In the genomic region with DNA sequence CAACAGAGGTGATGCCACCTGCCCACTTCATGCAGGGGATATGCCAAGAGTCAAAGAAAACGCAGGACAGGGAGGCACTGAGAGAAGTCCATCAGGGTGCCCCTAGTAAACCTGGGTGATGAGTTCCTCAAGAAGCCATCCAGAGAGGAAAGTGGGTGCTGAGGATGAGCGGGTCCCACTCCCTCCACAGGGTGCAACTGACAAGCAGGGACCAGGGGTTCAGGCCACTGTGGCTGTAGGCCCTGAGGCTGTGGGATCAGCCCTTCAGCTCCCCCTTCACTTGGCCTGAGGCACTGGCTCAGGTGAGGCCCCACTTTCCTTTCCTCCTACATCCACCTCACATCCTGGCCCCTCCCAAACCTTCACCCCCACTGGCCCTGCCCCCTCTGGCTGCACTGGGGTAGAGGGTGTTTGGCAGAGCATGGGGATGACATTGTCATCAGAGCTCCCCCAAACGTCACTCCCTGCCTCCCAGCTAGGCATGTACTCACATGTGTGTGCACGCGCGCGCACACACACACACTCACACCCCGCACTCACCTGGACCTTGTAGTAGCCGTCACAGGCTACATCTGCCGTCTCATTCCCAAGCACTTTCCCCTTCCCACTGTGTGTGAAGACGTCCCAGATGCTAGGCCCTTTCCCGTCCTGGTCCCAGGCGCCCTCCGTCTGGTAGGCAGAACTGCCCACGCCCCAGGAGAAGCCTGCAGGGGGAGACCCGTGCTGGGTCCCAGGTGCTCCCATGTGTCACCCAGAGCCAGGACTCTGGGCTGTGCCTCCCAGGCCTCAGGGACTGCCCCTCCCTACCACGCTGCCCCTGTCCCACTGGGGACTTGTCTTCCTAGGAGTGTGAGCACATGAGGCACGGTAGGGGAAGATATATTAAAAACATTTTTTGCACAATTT, we compare ENCODE assay signal across 38 cellular contexts. TPM values are rescaled to one million over a fixed set of nuclear protein-coding genes. Genes with fewer than 3 reads are reported as not detected.
A peak's percentile ranks its signal among the peaks of the same experiment; 100 is the strongest.
DNase-seq lines count a peak whose midpoint lies in the region; ATAC-seq, FAIRE-seq and TF ChIP-seq lines count a peak whose summit lies in the region.
"Had no signal": no experiment of that assay in that cellular context is flagged by ENCODE, and none has a peak within 500 bp of the region (broad histone marks: within the 10 kb centered on the region; RNA-seq: fewer than 3 reads in every experiment).

No MANE protein-coding gene starts in this region.

- no peak for TF ChIP-seq EP300 in HepG2 (IDR thresholded peaks at IDR 0.05; ENCODE audit: low read depth in 2 of 2, low read length in 2 of 2)
- TF ChIP-seq EP300 in HepG2 (CRISPR knock-in tag; IDR thresholded peaks at IDR 0.05; ENCODE audit: borderline replicate concordance): no peak

- H3F3A ChIP-seq in GM23338 (replicated peaks; ENCODE audit: low read depth): 0 out of 2 replicates have a peak, but pooled peaks cover 6% of the 10 kb centered on the region

- no peak for TF ChIP-seq POLR2A in HepG2 (IDR thresholded peaks at IDR 0.05; ENCODE audit: insufficient read depth in 1 of 2, low read depth in 2 of 2, low read length in 2 of 2)

- POLR2A ChIA-PET in WTC11 (lab: Charles Lee) (no interaction called here), HepG2 (lab: Yijun Ruan, JAX) (no interaction called here)

- no peaks in the 10 kb centered on the region for H3K9me3 Mint-ChIP-seq in GM23338
- no peaks in the 10 kb centered on the region for H3K9me3 Mint-ChIP-seq in WTC11
- H3K9me3 Mint-ChIP-seq: CD4-positive, alpha-beta T cell; mesothelial cell of epicardium; stimulated activated naive B cell treated with anti-CD40 and anti-IgM and Interleukin-4, amounts not matched to agents 10 μg/mL and 1 μg/mL and 100 μg/mL, for 72 hours had no signal

- DNase-seq in GM23338 (ENCODE audit: low spot score) (peak; percentile 61), WTC11 (ENCODE audit: low spot score) (peak; percentile 29), HepG2 (ENCODE audit: low spot score) (no peak), sciatic nerve (ENCODE audit: low spot score) (peak; percentile 38), HT-29 (ENCODE audit: low spot score) (no peak)
- DNase-seq: activated CD4-positive, alpha-beta T cell treated with anti-CD3 and anti-CD28 coated beads for 4 hours; activated CD8-positive, alpha-beta T cell treated with anti-CD3 and anti-CD28 coated beads, Interleukin-2, amount 10 ng/mL, durations not matched to agents 7 days and 5 days; activated gamma-delta T cell; activated T-cell treated with anti-CD3 and anti-CD28 coated beads, Interleukin-2, amount 50 U/mL, for 1 hour; AML-193; CD4-positive, alpha-beta T cell; colonic mucosa; DND-41; effector CD8-positive, alpha-beta T cell; islet precursor cell; left ventricle myocardium inferior; MV-4-11; NCI-H1694; NCI-H446; NCI-H748 treated with DMSO at 0.1 percent for 48 hours; SHP77 treated with DMSO at 0.1 percent for 48 hours; stimulated activated naive B cell treated with anti-CD40 and anti-IgM and Interleukin-4, amounts not matched to agents 10 μg/mL and 1 μg/mL and 100 μg/mL, for 72 hours; substantia nigra; T-helper 9 cell had no signal

- H3K36me3 Mint-ChIP-seq in GM23338 (ENCODE audit: low read depth): peaks cover 5% of the 10 kb centered on the region; the same call in 1 of the 3 replicates
- H3K36me3 Mint-ChIP-seq in WTC11: no peaks in the 10 kb centered on the region
- H3K36me3 Mint-ChIP-seq: mesothelial cell of epicardium had no signal

- ATAC-seq in GM23338: peak; percentile 20
- peak; percentile 30 for ATAC-seq in WTC11
- peak; percentile 30 for ATAC-seq in HepG2
- no peak for ATAC-seq in sciatic nerve
- no peak for ATAC-seq in HG03354 (IDR thresholded peaks at IDR 0.05; ENCODE audit: poor library complexity, severe bottlenecking, unreplicated experiment)
- no peak for ATAC-seq in GM21825 (IDR thresholded peaks at IDR 0.05; ENCODE audit: unreplicated experiment)
- ATAC-seq: activated CD8-positive, alpha-beta T cell treated with anti-CD3 and anti-CD28 coated beads, Interleukin-2, amount 10 ng/mL, durations not matched to agents 7 days and 5 days; stimulated activated naive B cell treated with anti-CD40 and anti-IgM and Interleukin-4, amounts not matched to agents 10 μg/mL and 1 μg/mL and 100 μg/mL, for 72 hours had no signal

- H3K79me2 ChIP-seq in GM23338 (replicated peaks; ENCODE audit: insufficient read depth) (no peaks in the 10 kb centered on the region), HepG2 (ENCODE audit: insufficient read depth, low read length) (no peaks in the 10 kb centered on the region)

- peaks cover 28% of the 10 kb centered on the region for H3K4me1 Mint-ChIP-seq in GM23338
- peaks cover 30% of the 10 kb centered on the region for H3K4me1 Mint-ChIP-seq in WTC11

- H3K27ac Mint-ChIP-seq in GM23338 (peak overlapping the region; percentile 68), WTC11 (peak overlapping the region; percentile 21)
- H3K27ac Mint-ChIP-seq: activated CD8-positive, alpha-beta T cell treated with anti-CD3 and anti-CD28 coated beads, Interleukin-2, amount 10 ng/mL, durations not matched to agents 7 days and 5 days; CD4-positive, alpha-beta T cell; mesothelial cell of epicardium; stimulated activated naive B cell treated with anti-CD40 and anti-IgM and Interleukin-4, amounts not matched to agents 10 μg/mL and 1 μg/mL and 100 μg/mL, for 72 hours had no signal

- H3K4me2 ChIP-seq in GM23338: peak overlapping the region; percentile 66
- no peak overlapping the region for H3K4me2 ChIP-seq in HepG2 (ENCODE audit: low read depth, low read length)

- H3K9ac ChIP-seq in HepG2 (ENCODE audit: insufficient read depth, low read depth, low read length): no peak overlapping the region

- FAIRE-seq in HepG2 (lab: Jason Lieb, UNC): no peak
- FAIRE-seq: D721Med, H54, RCC 7860 had no signal

- H2AFZ ChIP-seq in GM23338: peak overlapping the region; percentile 97; the same call in 1 of the 2 replicates
- H2AFZ ChIP-seq in HepG2 (ENCODE audit: low read length): no peak overlapping the region

- BruUV-seq in HepG2 (replicated peaks; lab: Mats Ljungman, UMichigan): no TSS peak

- intact Hi-C loops in HepG2 (cut with micrococcal nuclease; ENCODE audit: unreplicated experiment): loop anchor here (5.0 kb wide), 1 partner anchor 57 kb away; a partner anchor contains a TSS
- intact Hi-C loops in sciatic nerve (cut with DNase I): no loop called here

- in situ Hi-C loops in HepG2 (cut with HindIII; ENCODE audit: extremely low pct_ligation_motif_present, low pct_unique_long_range_greater_than_20kb): no loop called here

- TF ChIP-seq CTCF in GM23338 (conservative IDR thresholded peaks at IDR 0.05; ENCODE audit: low read depth in 2 of 2) (peak in 1 of 2 experiments; percentile 12; a peak in 1 of 4 replicates), WTC11 (IDR thresholded peaks at IDR 0.05) (no peak), HepG2 (CRISPR knock-in tag; IDR thresholded peaks at IDR 0.05) (no peak)

- H3K36me3 ChIP-seq in GM23338 (ENCODE audit: insufficient read depth) (no peaks in the 10 kb centered on the region), HepG2 (replicated peaks in 1 of 2; ENCODE audit: control insufficient read depth in 1 of 2, insufficient read depth in 2 of 2, low read length in 2 of 2) (no peaks in the 10 kb centered on the region)
- H3K36me3 ChIP-seq: ascending aorta, cardiac muscle cell, colonic mucosa, left ventricle myocardium inferior, neutrophil, prostate gland had no signal

- CTCF ChIA-PET in WTC11 (lab: Charles Lee): interaction anchor here (0.6 to 1.5 kb wide), 4 partner anchors 11 to 288 kb away, joined by 3 to 7 read pairs (median 3); no protein-coding TSS in a partner anchor
- CTCF ChIA-PET in HepG2 (lab: Yijun Ruan, JAX; ENCODE audit: low intra/inter-chr PET ratio, low total read pairs): no interaction called here

- H3K4me3 Mint-ChIP-seq in GM23338: peak overlapping the region; percentile 37; the same call in 1 of the 3 replicates
- no peak overlapping the region; the same call in 1 of the 2 replicates for H3K4me3 Mint-ChIP-seq in WTC11
- H3K4me3 Mint-ChIP-seq: activated CD8-positive, alpha-beta T cell treated with anti-CD3 and anti-CD28 coated beads, Interleukin-2, amount 10 ng/mL, durations not matched to agents 7 days and 5 days; CD4-positive, alpha-beta T cell; mesothelial cell of epicardium; stimulated activated naive B cell treated with anti-CD40 and anti-IgM and Interleukin-4, amounts not matched to agents 10 μg/mL and 1 μg/mL and 100 μg/mL, for 72 hours had no signal

- H3K27me3 Mint-ChIP-seq in GM23338 (ENCODE audit: insufficient read depth, low read depth, poor library complexity) (peaks cover 15% of the 10 kb centered on the region), WTC11 (ENCODE audit: low read depth) (no peaks in the 10 kb centered on the region)
- H3K27me3 Mint-ChIP-seq: CD4-positive, alpha-beta T cell had no signal

- H4K20me1 ChIP-seq in GM23338 (replicated peaks; ENCODE audit: insufficient read depth) (no peaks in the 10 kb centered on the region), HepG2 (ENCODE audit: insufficient read depth, low read length) (no peaks in the 10 kb centered on the region)

- no peaks in the 10 kb centered on the region for H3K9me3 ChIP-seq in HepG2 (ENCODE audit: low read length)
- H3K9me3 ChIP-seq: ascending aorta, colonic mucosa, left ventricle myocardium inferior, neutrophil, prostate gland had no signal

- no peaks in the 10 kb centered on the region for H3K9me2 ChIP-seq in GM23338 (ENCODE audit: insufficient read depth)

- 0 out of 2 replicates have a peak overlapping the region, but pooled peaks have one; percentile 50 for H3K27ac ChIP-seq in GM23338 (ENCODE audit: low read depth)
- H3K27ac ChIP-seq in HepG2 (ENCODE audit: extremely low read length, insufficient read depth, low read length): no peak overlapping the region
- H3K27ac ChIP-seq: ascending aorta, cardiac muscle cell, colonic mucosa, epithelial cell of prostate, left ventricle myocardium inferior, neutrophil, prostate gland, VCaP had no signal

- H3K27me3 ChIP-seq in GM23338 (ENCODE audit: insufficient read depth) (no peaks in the 10 kb centered on the region), HepG2 (ENCODE audit: control insufficient read depth in 1 of 2, insufficient read depth in 2 of 2, low read length in 2 of 2) (no peaks in the 10 kb centered on the region)
- H3K27me3 ChIP-seq: ascending aorta, cardiac muscle cell, colonic mucosa, neutrophil had no signal

- TF ChIP-seq RAD21 in HepG2 (CRISPR knock-in tag; IDR thresholded peaks at IDR 0.05): no peak

- WGBS in HepG2 (ENCODE audit: low lambda C conversion rate): 63% methylated on average over 18 of the region's 18 CpGs

- peak overlapping the region; percentile 46; the same call in 1 of the 2 replicates for H3K4me3 ChIP-seq in GM23338
- peak overlapping the region in 1 of 3 experiments; percentile 70; a peak in 1 of 6 replicates for H3K4me3 ChIP-seq in HepG2 (replicated peaks in 1 of 3; ENCODE audit: insufficient read depth in 1 of 3, low read depth in 2 of 3, low read length in 3 of 3)
- H3K4me3 ChIP-seq: ascending aorta, cardiac muscle cell, colonic mucosa, left ventricle myocardium inferior, prostate gland had no signal

- H3K4me1 ChIP-seq in GM23338 (ENCODE audit: insufficient read depth): peaks cover 26% of the 10 kb centered on the region
- H3K4me1 ChIP-seq in HepG2 (ENCODE audit: insufficient read depth, low read length): peaks cover 31% of the 10 kb centered on the region
- H3K4me1 ChIP-seq: ascending aorta, colonic mucosa, prostate gland had no signal

RNA-seq across cellular contexts. Expression of a gene that starts 1.4 kb away (rescaled TPM):
- 2.9 and 5.6 TPM in 2 replicates for total RNA-seq in GM23338 (2014; rRNA removed; shearing (Covaris generic))
- polyA plus RNA-seq in GM23338 (2016; fragmentation: Nextera tagmentation; extraction: Ambion mirVana) (2.3 and 3.2 TPM in 2 replicates), HepG2 (2011; rRNA removed) (0.54 and 0.96 TPM in 2 replicates)
- total RNA-seq in WTC11 (2021) (2.2 to 3.2 TPM (median 3.0 TPM) in 3 replicates), HepG2 (2016; rRNA removed; fragmentation: Illumina TruSeq; extraction: Trizol) (1.1 and 1.4 TPM in 2 replicates), sciatic nerve (19.6 TPM)
- 0.09 and 0.20 TPM in 2 replicates for total RNA-seq in HepG2 (2016; cell fraction: cytosol; rRNA removed; fragmentation: Illumina TruSeq; extraction: Trizol; ENCODE audit: low read depth)
- total RNA-seq in HepG2 (2016; cell fraction: insoluble cytoplasmic fraction; rRNA removed; fragmentation: Illumina TruSeq; extraction: Trizol): 1.0 and 1.1 TPM in 2 replicates
- total RNA-seq in HepG2 (2016; cell fraction: membrane; rRNA removed; fragmentation: Illumina TruSeq; extraction: Trizol): 0.21 and 0.37 TPM in 2 replicates
- 0.40 and 0.41 TPM in 2 replicates for total RNA-seq in HepG2 (2016; cell fraction: nucleus; rRNA removed; fragmentation: Illumina TruSeq; extraction: Trizol)
- 1.0 and 1.6 TPM in 2 replicates for polyA plus RNA-seq in HepG2 (2011; cell fraction: cytosol; rRNA removed)
- polyA plus RNA-seq in HepG2 (2011; cell fraction: nucleus; rRNA removed): 0.43 and 0.95 TPM in 2 replicates
- polyA plus RNA-seq in HepG2 (2012): 0.15 and 0.31 TPM in 2 replicates
- 0.09 and 0.10 TPM in 2 replicates for polyA plus RNA-seq in HepG2 (2016; cell fraction: cytosol; fragmentation: Illumina TruSeq; extraction: Trizol; ENCODE audit: low read depth)
- 0.98 and 1.1 TPM in 2 replicates for polyA plus RNA-seq in HepG2 (2016; cell fraction: insoluble cytoplasmic fraction; fragmentation: Illumina TruSeq; extraction: Trizol; ENCODE audit: low read depth)
- 0.08 and 0.29 TPM in 2 replicates for polyA plus RNA-seq in HepG2 (2016; cell fraction: membrane; fragmentation: Illumina TruSeq; extraction: Trizol; ENCODE audit: low read depth)
- polyA plus RNA-seq in HepG2 (2016; cell fraction: nucleus; fragmentation: Illumina TruSeq; extraction: Trizol; ENCODE audit: insufficient read depth, low read depth): 0.57 and 0.70 TPM in 2 replicates
- polyA minus RNA-seq in HepG2 (2011; rRNA and poly(A)+ RNA removed; ENCODE audit: low replicate concordance): 0.46 TPM in 1 of 2 replicates, not detected in the other
- 0.97 TPM in 1 of 2 replicates, not detected in the other for polyA minus RNA-seq in HepG2 (2011; cell fraction: cytosol; rRNA and poly(A)+ RNA removed)
- polyA minus RNA-seq in HepG2 (2011; cell fraction: nucleus; rRNA and poly(A)+ RNA removed): 0.37 and 0.64 TPM in 2 replicates
- total RNA-seq in HT-29 (2014; rRNA removed; shearing (Covaris generic)): not detected in 2 replicates
- total RNA-seq: A673; activated CD8-positive, alpha-beta T cell treated with anti-CD3 and anti-CD28 coated beads, Interleukin-2, amount 10 ng/mL, durations not matched to agents 7 days and 5 days; ascending aorta; CD4-positive, alpha-beta T cell; colonic mucosa; left ventricle myocardium inferior; prostate gland; ureter had no signal

RNA-seq across cellular contexts. Expression of a gene that starts 59.3 kb away (rescaled TPM):
- 61.5 and 64.1 TPM in 2 replicates for total RNA-seq in GM23338 (2014; rRNA removed; shearing (Covaris generic))
- polyA plus RNA-seq in GM23338 (2016; fragmentation: Nextera tagmentation; extraction: Ambion mirVana): 49.5 and 51.0 TPM in 2 replicates
- 41.1 to 50.2 TPM (median 46.6 TPM) in 3 replicates for total RNA-seq in WTC11 (2021)
- 27.8 and 44.6 TPM in 2 replicates for total RNA-seq in HepG2 (2016; rRNA removed; fragmentation: Illumina TruSeq; extraction: Trizol)
- total RNA-seq in HepG2 (2016; cell fraction: cytosol; rRNA removed; fragmentation: Illumina TruSeq; extraction: Trizol; ENCODE audit: low read depth): 21.2 and 22.9 TPM in 2 replicates
- 26.2 and 47.7 TPM in 2 replicates for total RNA-seq in HepG2 (2016; cell fraction: insoluble cytoplasmic fraction; rRNA removed; fragmentation: Illumina TruSeq; extraction: Trizol)
- 14.1 and 15.5 TPM in 2 replicates for total RNA-seq in HepG2 (2016; cell fraction: membrane; rRNA removed; fragmentation: Illumina TruSeq; extraction: Trizol)
- total RNA-seq in HepG2 (2016; cell fraction: nucleus; rRNA removed; fragmentation: Illumina TruSeq; extraction: Trizol): 19.8 and 20.1 TPM in 2 replicates
- polyA plus RNA-seq in HepG2 (2011; rRNA removed): 6.9 and 9.5 TPM in 2 replicates
- polyA plus RNA-seq in HepG2 (2011; cell fraction: cytosol; rRNA removed): 2.9 and 4.0 TPM in 2 replicates
- polyA plus RNA-seq in HepG2 (2011; cell fraction: nucleus; rRNA removed): 3.8 and 6.9 TPM in 2 replicates
- 5.2 and 10.2 TPM in 2 replicates for polyA plus RNA-seq in HepG2 (2012)
- 1.7 and 1.9 TPM in 2 replicates for polyA plus RNA-seq in HepG2 (2016; cell fraction: cytosol; fragmentation: Illumina TruSeq; extraction: Trizol; ENCODE audit: low read depth)
- polyA plus RNA-seq in HepG2 (2016; cell fraction: insoluble cytoplasmic fraction; fragmentation: Illumina TruSeq; extraction: Trizol; ENCODE audit: low read depth): 35.0 and 37.1 TPM in 2 replicates
- 5.2 and 8.1 TPM in 2 replicates for polyA plus RNA-seq in HepG2 (2016; cell fraction: membrane; fragmentation: Illumina TruSeq; extraction: Trizol; ENCODE audit: low read depth)
- 21.1 and 23.2 TPM in 2 replicates for polyA plus RNA-seq in HepG2 (2016; cell fraction: nucleus; fragmentation: Illumina TruSeq; extraction: Trizol; ENCODE audit: insufficient read depth, low read depth)
- 11.7 and 60.8 TPM in 2 replicates for polyA minus RNA-seq in HepG2 (2011; rRNA and poly(A)+ RNA removed; ENCODE audit: low replicate concordance)
- 5.7 and 6.9 TPM in 2 replicates for polyA minus RNA-seq in HepG2 (2011; cell fraction: cytosol; rRNA and poly(A)+ RNA removed)
- 11.2 and 12.8 TPM in 2 replicates for polyA minus RNA-seq in HepG2 (2011; cell fraction: nucleus; rRNA and poly(A)+ RNA removed)
- 3.9 TPM for total RNA-seq in sciatic nerve
- total RNA-seq in HT-29 (2014; rRNA removed; shearing (Covaris generic)): 9.2 and 15.4 TPM in 2 replicates

RNA-seq across cellular contexts. Expression of a gene that starts 59.7 kb away (rescaled TPM):
- 4,842 and 6,082 TPM in 2 replicates for total RNA-seq in GM23338 (2014; rRNA removed; shearing (Covaris generic))
- 2,989 and 3,203 TPM in 2 replicates for polyA plus RNA-seq in GM23338 (2016; fragmentation: Nextera tagmentation; extraction: Ambion mirVana)
- 3,648 to 4,125 TPM (median 4,060 TPM) in 3 replicates for total RNA-seq in WTC11 (2021)
- total RNA-seq in HepG2 (2016; rRNA removed; fragmentation: Illumina TruSeq; extraction: Trizol): 3,630 and 4,972 TPM in 2 replicates
- 1,158 and 1,199 TPM in 2 replicates for total RNA-seq in HepG2 (2016; cell fraction: cytosol; rRNA removed; fragmentation: Illumina TruSeq; extraction: Trizol; ENCODE audit: low read depth)
- total RNA-seq in HepG2 (2016; cell fraction: insoluble cytoplasmic fraction; rRNA removed; fragmentation: Illumina TruSeq; extraction: Trizol): 3,592 and 4,979 TPM in 2 replicates
- total RNA-seq in HepG2 (2016; cell fraction: membrane; rRNA removed; fragmentation: Illumina TruSeq; extraction: Trizol): 7,983 and 8,792 TPM in 2 replicates
- total RNA-seq in HepG2 (2016; cell fraction: nucleus; rRNA removed; fragmentation: Illumina TruSeq; extraction: Trizol): 1,360 and 1,490 TPM in 2 replicates
- 3,960 and 4,467 TPM in 2 replicates for polyA plus RNA-seq in HepG2 (2011; rRNA removed)
- 5,248 and 5,827 TPM in 2 replicates for polyA plus RNA-seq in HepG2 (2011; cell fraction: cytosol; rRNA removed)
- 1,317 and 1,448 TPM in 2 replicates for polyA plus RNA-seq in HepG2 (2011; cell fraction: nucleus; rRNA removed)
- 3,526 and 4,575 TPM in 2 replicates for polyA plus RNA-seq in HepG2 (2012)
- polyA plus RNA-seq in HepG2 (2016; cell fraction: cytosol; fragmentation: Illumina TruSeq; extraction: Trizol; ENCODE audit: low read depth): 4,015 and 4,840 TPM in 2 replicates
- 4,603 and 4,764 TPM in 2 replicates for polyA plus RNA-seq in HepG2 (2016; cell fraction: insoluble cytoplasmic fraction; fragmentation: Illumina TruSeq; extraction: Trizol; ENCODE audit: low read depth)
- 7,818 and 8,825 TPM in 2 replicates for polyA plus RNA-seq in HepG2 (2016; cell fraction: membrane; fragmentation: Illumina TruSeq; extraction: Trizol; ENCODE audit: low read depth)
- polyA plus RNA-seq in HepG2 (2016; cell fraction: nucleus; fragmentation: Illumina TruSeq; extraction: Trizol; ENCODE audit: insufficient read depth, low read depth): 2,081 and 2,237 TPM in 2 replicates
- 4,301 and 6,437 TPM in 2 replicates for polyA minus RNA-seq in HepG2 (2011; rRNA and poly(A)+ RNA removed; ENCODE audit: low replicate concordance)
- polyA minus RNA-seq in HepG2 (2011; cell fraction: cytosol; rRNA and poly(A)+ RNA removed): 1,474 and 1,645 TPM in 2 replicates
- polyA minus RNA-seq in HepG2 (2011; cell fraction: nucleus; rRNA and poly(A)+ RNA removed): 662 and 844 TPM in 2 replicates
- total RNA-seq in sciatic nerve: 1,631 TPM
- 5,364 and 5,662 TPM in 2 replicates for total RNA-seq in HT-29 (2014; rRNA removed; shearing (Covaris generic))

Comparison
In these comparisons a context has a peak if more than half of its experiments do, and no peak if none do; other contexts are left out.
1. ATAC-seq: peak in GM23338 (single experiment), WTC11 (single experiment) and HepG2 (single experiment); none in sciatic nerve (single experiment), HG03354 (single experiment) and GM21825 (single experiment).
2. DNase-seq: peak in GM23338 (single experiment), WTC11 (single experiment) and sciatic nerve (single experiment); none in HepG2 (single experiment) and HT-29 (single experiment).